24 cellular contexts compared by ENCODE assay signal in the genomic region with DNA sequence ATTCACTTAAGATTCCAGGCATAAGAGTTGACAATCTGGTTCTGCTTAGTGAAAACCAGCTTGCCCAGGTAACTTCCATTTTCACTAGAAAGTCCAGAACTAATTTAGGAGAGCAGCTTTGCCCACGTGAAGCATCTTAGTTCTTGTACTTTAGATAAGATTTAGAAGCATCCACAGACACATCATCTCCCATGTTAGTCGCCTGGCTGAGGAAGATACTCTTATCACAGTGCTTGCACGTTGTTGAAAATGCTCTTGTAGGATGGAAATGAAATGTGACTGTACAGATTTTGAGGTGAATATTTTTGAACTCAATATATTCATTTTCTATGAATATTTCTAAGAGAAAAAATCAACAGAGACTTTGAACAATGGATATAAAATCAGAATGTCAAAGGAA.
"Had no signal": no experiment of that assay in that cellular context is flagged by ENCODE, and none has a peak within 500 bp of the region (broad histone marks: within the 10 kb centered on the region; RNA-seq: fewer than 3 reads in every experiment).

No MANE protein-coding gene starts in this region.

- H3K4me2 ChIP-seq: hepatocyte, neural progenitor cell had no signal

- H3K36me3 ChIP-seq: esophagus squamous epithelium, left ventricle myocardium inferior, lower lobe of right lung, neural progenitor cell, pancreas, stomach, thoracic aorta, transverse colon had no signal

- H3K9ac ChIP-seq: neural progenitor cell had no signal

- H3K9me3 Mint-ChIP-seq: natural killer cell treated with Interleukin-12 subunit alpha and Interleukin-12 subunit beta and Interleukin-15 and Interleukin-18, amount 100 ng/mL, for 72 hours had no signal

- H2AFZ ChIP-seq: hepatocyte, neural progenitor cell had no signal

- H3K4me3 ChIP-seq: esophagus squamous epithelium, hepatocyte, left ventricle myocardium inferior, lower lobe of right lung, neural progenitor cell, pancreas, stomach, thoracic aorta, transverse colon had no signal

- H3K79me2 ChIP-seq: hepatocyte had no signal

- H3K4me1 ChIP-seq: esophagus squamous epithelium, foreskin keratinocyte, left ventricle myocardium inferior, lower lobe of right lung, pancreas, stomach, transverse colon had no signal

- ATAC-seq: foreskin keratinocyte; left cardiac atrium; lower lobe of right lung; natural killer cell treated with Interleukin-12 subunit alpha and Interleukin-12 subunit beta and Interleukin-15 and Interleukin-18, amount 100 ng/mL, for 72 hours; pancreas; right cardiac atrium had no signal

- H3K9me3 ChIP-seq: pancreas had no signal

- H3K27ac ChIP-seq: epithelial cell of prostate, esophagus squamous epithelium, foreskin keratinocyte, hepatocyte, left ventricle myocardium inferior, lower lobe of right lung, neural progenitor cell, pancreas, stomach, thoracic aorta, transverse colon had no signal

- H3K27me3 ChIP-seq: foreskin keratinocyte, hepatocyte, neural progenitor cell, pancreas, transverse colon had no signal

- H3K36me3 Mint-ChIP-seq: natural killer cell treated with Interleukin-12 subunit alpha and Interleukin-12 subunit beta and Interleukin-15 and Interleukin-18, amount 100 ng/mL, for 72 hours; neural progenitor cell had no signal

- H3K27ac Mint-ChIP-seq: natural killer cell treated with Interleukin-12 subunit alpha and Interleukin-12 subunit beta and Interleukin-15 and Interleukin-18, amount 100 ng/mL, for 72 hours; neural progenitor cell; progenitor cell of endocrine pancreas had no signal

- H3K4me3 Mint-ChIP-seq: natural killer cell treated with Interleukin-12 subunit alpha and Interleukin-12 subunit beta and Interleukin-15 and Interleukin-18, amount 100 ng/mL, for 72 hours; neural progenitor cell had no signal

- DNase-seq: effector memory CD4-positive, alpha-beta T cell; esophagus squamous epithelium; foreskin keratinocyte; kidney; left cardiac atrium; left ventricle myocardium inferior; lower lobe of right lung; mesenchymal stem cell; midbrain; nucleus accumbens; pancreas; right cardiac atrium; small intestine; stimulated activated CD4-positive, alpha-beta T cell treated with anti-CD3 and anti-CD28 coated beads, Interleukin-12 subunit alpha, Interleukin-12 subunit beta, amount 100 ng/mL, for 4 hours; stimulated activated naive CD4-positive, alpha-beta T cell; stomach; substantia nigra; transverse colon had no signal
